In genomic region chr1:9689011-9689706, GRCh38 we compare ENCODE assay signal across 8 cellular contexts. TPM values are rescaled to one million over a fixed set of nuclear protein-coding genes. Genes with fewer than 3 reads are reported as not detected.
DNase-seq lines count a peak whose midpoint lies in the region; ATAC-seq, FAIRE-seq and TF ChIP-seq lines count a peak whose summit lies in the region.

No MANE protein-coding gene starts in this region.

- H3K27ac Mint-ChIP-seq in activated CD4-positive, alpha-beta memory T cell treated with anti-CD3 and anti-CD28 coated beads for 36 hours: no peak overlapping the region

- no peaks in the 10 kb centered on the region for H3K27me3 Mint-ChIP-seq in activated CD4-positive, alpha-beta memory T cell treated with anti-CD3 and anti-CD28 coated beads for 36 hours

- no peaks in the 10 kb centered on the region for H3K9me3 ChIP-seq in lung (ENCODE audit: control insufficient read depth in 2 of 2, insufficient read depth in 1 of 2, low read length in 1 of 2)

- peak overlapping the region; percentile 64 for H3K4me3 Mint-ChIP-seq in activated CD4-positive, alpha-beta memory T cell treated with anti-CD3 and anti-CD28 coated beads for 36 hours

- TF ChIP-seq POLR2A in GM12892 (IDR thresholded peaks at IDR 0.05; ENCODE audit: low read depth, low read length): no peak

- H3K27me3 ChIP-seq in lung (ENCODE audit: control insufficient read depth, insufficient read depth): no peaks in the 10 kb centered on the region

- WGBS in lung, 2 donors: 2 to 7% methylated on average over 45 to 72 of the region's 72 CpGs

- POLR2A ChIA-PET in activated CD4-positive, alpha-beta memory T cell treated with anti-CD3 and anti-CD28 coated beads for 36 hours (lab: Charles Lee): interaction anchor here (1.0 kb wide), 1 partner anchor 37 kb away, joined by 4 read pairs; no protein-coding TSS in a partner anchor

- peaks cover 0 to 7% of the 10 kb centered on the region in 2 donors for H3K4me1 ChIP-seq in lung (ENCODE audit: control insufficient read depth in 2 of 2, insufficient read depth in 2 of 2, low read length in 2 of 2)

- CTCF ChIA-PET in activated CD4-positive, alpha-beta memory T cell treated with anti-CD3 and anti-CD28 coated beads for 36 hours (lab: Charles Lee): interaction anchor here (0.8 to 3.0 kb wide), 4 partner anchors 27 to 62 kb away, joined by 3 to 19 read pairs (median 5); no protein-coding TSS in a partner anchor

- intact Hi-C loops in activated CD4-positive, alpha-beta memory T cell treated with anti-CD3 and anti-CD28 coated beads for 36 hours (cut with micrococcal nuclease): no loop called here

- DNase-seq in GM12892 (ENCODE audit: insufficient read length) (peak; percentile 74), NCI-H2196 (lab: John Stamatoyannopoulos, UW; ENCODE audit: unreplicated experiment) (peak; percentile 74), ecto neural progenitor cell (ENCODE audit: low spot score) (peak; percentile 96), lung (ENCODE audit: low spot score) (peak; percentile 84), GDM1 (lab: John Stamatoyannopoulos, UW) (no peak)
- peak; percentile 85 for DNase-seq in activated CD4-positive, alpha-beta memory T cell treated with anti-CD3 and anti-CD28 coated beads for 36 hours
- DNase-seq in stimulated activated CD4-positive, alpha-beta T cell treated with anti-CD3 and anti-CD28 coated beads, TNF-alpha, amount 100 ng/mL, for 24 hours (ENCODE audit: low read depth in 3 of 3): peak; percentile 46 to 81 (median 73)

- peaks cover 22% of the 10 kb centered on the region for H3K36me3 Mint-ChIP-seq in activated CD4-positive, alpha-beta memory T cell treated with anti-CD3 and anti-CD28 coated beads for 36 hours

- peak; percentile 57 for ATAC-seq in HG02763 (IDR thresholded peaks at IDR 0.05; ENCODE audit: unreplicated experiment)
- ATAC-seq in lung (ENCODE audit: insufficient read depth, low FRiP score): peak; percentile 91

- H3K4me3 ChIP-seq in lung: peak overlapping the region; percentile 57

- H3K4me1 Mint-ChIP-seq in activated CD4-positive, alpha-beta memory T cell treated with anti-CD3 and anti-CD28 coated beads for 36 hours (ENCODE audit: low read depth): peaks cover 70% of the 10 kb centered on the region

- FAIRE-seq in GM12892 (lab: Jason Lieb, UNC): peak; percentile 27

- peaks cover 0 to 2% of the 10 kb centered on the region in 2 donors for H3K36me3 ChIP-seq in lung (ENCODE audit: control insufficient read depth in 2 of 2, insufficient read depth in 2 of 2, low read length in 2 of 2)

- peak overlapping the region in 1 of 2 donors; percentile 6 for H3K27ac ChIP-seq in lung (ENCODE audit: low read depth in 1 of 2, low read length in 1 of 2)

- no peak for TF ChIP-seq CTCF in lung (IDR thresholded peaks at IDR 0.05; ENCODE audit: control extremely low read depth, extremely low read depth)

- no peaks in the 10 kb centered on the region for H3K9me3 Mint-ChIP-seq in activated CD4-positive, alpha-beta memory T cell treated with anti-CD3 and anti-CD28 coated beads for 36 hours

RNA-seq across cellular contexts. Expression of gene PIK3CD, which starts 37.6 kb away (rescaled TPM):
- polyA plus RNA-seq in GM12892 (2012; ENCODE audit: missing spikeins): 53.8 TPM
- 100 to 1,000 TPM; 129 to 138 TPM for total RNA-seq in activated CD4-positive, alpha-beta memory T cell treated with anti-CD3 and anti-CD28 coated beads for 36 hours
- total RNA-seq in lung: 10 to 100 TPM; 17.0 to 26.6 TPM
- 10 to 100 TPM in 1 of 2 donors, 1 to 10 TPM in 1; 7.8 to 29.6 TPM for polyA plus RNA-seq in lung

Comparison
In these comparisons a context has a peak if more than half of its experiments do, and no peak if none do; other contexts are left out.
1. RNA of gene PIK3CD, which starts 37.6 kb away (total RNA-seq): 129 to 138 TPM in activated CD4-positive, alpha-beta memory T cell treated with anti-CD3 and anti-CD28 coated beads for 36 hours; 17.0 to 26.6 TPM in lung; every median in the first group is over 4 times any median in the second.